In genomic region chr7:128163473-128163872, GRCh38 we compare ENCODE assay signal across 18 cellular contexts.
DNase-seq lines count a peak whose midpoint lies in the region; ATAC-seq, FAIRE-seq and TF ChIP-seq lines count a peak whose summit lies in the region.
"Had no signal": no experiment of that assay in that cellular context is flagged by ENCODE, and none has a peak within 500 bp of the region (broad histone marks: within the 10 kb centered on the region; RNA-seq: fewer than 3 reads in every experiment).

No MANE protein-coding gene starts in this region.

- no peaks in the 10 kb centered on the region for H3K9me2 ChIP-seq in GM23248 (ENCODE audit: insufficient read depth)

- peak overlapping the region in 1 of 2 experiments; percentile 32; a peak in 2 of 6 replicates for H3K27ac ChIP-seq in A549
- peak overlapping the region; percentile 92 for H3K27ac ChIP-seq in GM23248
- peak overlapping the region; percentile 74 for H3K27ac ChIP-seq in RWPE1
- peak overlapping the region; percentile 60 for H3K27ac ChIP-seq in keratinocyte (ENCODE audit: control insufficient read depth, insufficient read depth, low read length)
- H3K27ac ChIP-seq: C4-2B, Peyer's patch had no signal

- H3K9ac ChIP-seq in GM23248, result no peak overlapping the region
- H3K9ac ChIP-seq in keratinocyte (ENCODE audit: control insufficient read depth, extremely low read depth, insufficient read depth, low read length), result no peak overlapping the region

- dilution Hi-C loops in keratinocyte (cut with MboI; ENCODE audit: extremely low pct_ligation_motif_present, low sequenced_read_pairs), result no loop called here

- H3K9me3 ChIP-seq in A549 (no peaks in the 10 kb centered on the region), GM23248 (ENCODE audit: low read depth) (no peaks in the 10 kb centered on the region), keratinocyte (ENCODE audit: control insufficient read depth, low read depth, low read length) (no peaks in the 10 kb centered on the region)

- no peaks in the 10 kb centered on the region for H3K36me3 ChIP-seq in GM23248 (ENCODE audit: low read depth)
- no peaks in the 10 kb centered on the region for H3K36me3 ChIP-seq in keratinocyte (ENCODE audit: control insufficient read depth in 2 of 2, extremely low read depth in 1 of 2, insufficient read depth in 2 of 2, low read length in 2 of 2)
- H3K36me3 ChIP-seq: Peyer's patch had no signal

- ATAC-seq in A549, result no peak
- ATAC-seq in GM21515 (IDR thresholded peaks at IDR 0.05; ENCODE audit: unreplicated experiment), result no peak
- ATAC-seq: HepG2 had no signal

- CTCF ChIA-PET in A549 (lab: Yijun Ruan, JAX), result interaction anchor here (1.0 kb wide), 1 partner anchor 61 kb away, joined by 3 read pairs; no protein-coding TSS in a partner anchor
- CTCF ChIA-PET in RWPE1 (lab: Yijun Ruan, JAX), result no interaction called here

- no peak overlapping the region for H2AFZ ChIP-seq in GM23248
- H2AFZ ChIP-seq in keratinocyte (ENCODE audit: control insufficient read depth, low read length), result no peak overlapping the region

- WGBS in A549 (ENCODE audit: missing lambda C conversion rate), result 85% methylated on average over 2 of the region's 2 CpGs
- WGBS in GM23248 (ENCODE audit: low coverage in 1 of 2, low lambda C conversion rate in 2 of 2, missing lambda C conversion rate in 2 of 2), 2 experiments, result 52 to 55% methylated on average over 2 of the region's 2 CpGs

- H4K20me1 ChIP-seq in GM23248 (ENCODE audit: insufficient read depth) (no peaks in the 10 kb centered on the region), keratinocyte (ENCODE audit: control insufficient read depth, extremely low read depth, insufficient read depth, low read length) (no peaks in the 10 kb centered on the region)

- TF ChIP-seq EP300 in A549 (IDR thresholded peaks at IDR 0.05), result no peak

- H3K79me2 ChIP-seq in GM23248 (ENCODE audit: insufficient read depth) (no peaks in the 10 kb centered on the region), keratinocyte (ENCODE audit: control insufficient read depth, insufficient read depth, low read length) (no peaks in the 10 kb centered on the region)

- in situ Hi-C loops in GM23248 (cut with MboI), result no loop called here

- no peaks in the 10 kb centered on the region for H3K9me1 ChIP-seq in keratinocyte (ENCODE audit: control insufficient read depth, extremely low read depth, insufficient read depth, low read length)

- no peak for TF ChIP-seq RAD21 in A549 (conservative IDR thresholded peaks at IDR 0.05 in 1 of 2, IDR thresholded peaks at IDR 0.05 in 1 of 2)

- TF ChIP-seq CTCF in A549 (IDR thresholded peaks at IDR 0.05), result no peak
- TF ChIP-seq CTCF in RWPE1 (conservative IDR thresholded peaks at IDR 0.05; ENCODE audit: low read depth), result no peak
- TF ChIP-seq CTCF in keratinocyte (optimal IDR thresholded peaks at IDR 0.05 in 1 of 3, IDR thresholded peaks at IDR 0.05 in 1 of 3, conservative IDR thresholded peaks at IDR 0.05 in 1 of 3; ENCODE audit: extremely low read depth in 1 of 3, insufficient read depth in 2 of 3, low read length in 3 of 3), result no peak

- FAIRE-seq in A549 (lab: Jason Lieb, UNC), result no peak
- no peak for FAIRE-seq in keratinocyte (lab: Jason Lieb, UNC)
- FAIRE-seq: GM12892, HepG2 had no signal

- no peak for TF ChIP-seq POLR2A in A549 (IDR thresholded peaks at IDR 0.05; ENCODE audit: low read length)

- H3K27me3 ChIP-seq in GM23248 (replicated peaks; ENCODE audit: insufficient read depth), result peaks cover 3% of the 10 kb centered on the region; the same call in 1 of the 2 replicates
- peaks cover 26% of the 10 kb centered on the region for H3K27me3 ChIP-seq in keratinocyte (ENCODE audit: control insufficient read depth, extremely low read depth, insufficient read depth, low read length)

- DNase-seq in A549 (ENCODE audit: low read depth in 1 of 2, low spot score in 1 of 2) (no peak), GM23248 (peak; percentile 10), RWPE1 (ENCODE audit: low spot score) (no peak), keratinocyte (ENCODE audit: low read depth, low spot score) (no peak), inferior parietal cortex (ENCODE audit: extremely low spot score) (no peak), NCI-H2171 (lab: John Stamatoyannopoulos, UW) (no peak), T-helper 2 cell (no peak)
- DNase-seq: DMS153, MM.1S, NCI-H1092 treated with DMSO at 0.1 percent for 48 hours, NCI-H2081 treated with DMSO at 0.1 percent for 48 hours, NCI-H524 treated with DMSO at 0.1 percent for 48 hours, Peyer's patch, SHP77 treated with DMSO at 0.1 percent for 48 hours had no signal

- H3K4me3 ChIP-seq in A549 (no peak overlapping the region), GM23248 (no peak overlapping the region), keratinocyte (ENCODE audit: control insufficient read depth in 2 of 3, extremely low read depth in 1 of 3, insufficient read depth in 2 of 3, low read depth in 1 of 3, low read length in 3 of 3) (no peak overlapping the region)
- H3K4me3 ChIP-seq: Peyer's patch had no signal

- H3K4me2 ChIP-seq in A549, result peak overlapping the region; percentile 54; the same call in 1 of the 3 replicates
- no peak overlapping the region for H3K4me2 ChIP-seq in GM23248 (ENCODE audit: unreplicated experiment)
- H3K4me2 ChIP-seq in keratinocyte (ENCODE audit: control insufficient read depth, extremely low read depth, insufficient read depth, low read depth, low read length), result peak overlapping the region; percentile 62

- peaks cover 12% of the 10 kb centered on the region for H3F3A ChIP-seq in GM23248 (ENCODE audit: insufficient read depth)

- peaks cover 25% of the 10 kb centered on the region for H3K4me1 ChIP-seq in A549
- peaks cover 21% of the 10 kb centered on the region for H3K4me1 ChIP-seq in GM23248 (ENCODE audit: insufficient read depth)
- peaks cover 23% of the 10 kb centered on the region for H3K4me1 ChIP-seq in keratinocyte (ENCODE audit: control insufficient read depth, extremely low read depth, insufficient read depth, low read length)

- POLR2A ChIA-PET in A549 (lab: Yijun Ruan, JAX), result no interaction called here
- POLR2A ChIA-PET in RWPE1 (lab: Yijun Ruan, JAX; ENCODE audit: low non-redundant PET), result no interaction called here

TF ChIP-seq in A549, 52 proteins besides CTCF, POLR2A, EP300 and RAD21:
- TF ChIP-seq JUN (IDR thresholded peaks at IDR 0.05) (no peak), POLR2AphosphoS2 (conservative IDR thresholded peaks at IDR 0.05; ENCODE audit: low read length) (no peak), MAFK (IDR thresholded peaks at IDR 0.05; ENCODE audit: partially characterized antibody) (no peak), BHLHE40 (IDR thresholded peaks at IDR 0.05; ENCODE audit: low read depth, low read length) (no peak), HDAC2 (IDR thresholded peaks at IDR 0.05) (no peak), HOXB13 (CRISPR knock-in tag; IDR thresholded peaks at IDR 0.05; ENCODE audit: low read depth) (no peak), FOSL2 (IDR thresholded peaks at IDR 0.05) (no peak), FOSL2 (CRISPR knock-in tag; IDR thresholded peaks at IDR 0.05) (no peak), KDM5A (IDR thresholded peaks at IDR 0.05) (no peak), SMC3 (IDR thresholded peaks at IDR 0.05) (no peak)
